19 cellular contexts compared by ENCODE assay signal in the genomic region with DNA sequence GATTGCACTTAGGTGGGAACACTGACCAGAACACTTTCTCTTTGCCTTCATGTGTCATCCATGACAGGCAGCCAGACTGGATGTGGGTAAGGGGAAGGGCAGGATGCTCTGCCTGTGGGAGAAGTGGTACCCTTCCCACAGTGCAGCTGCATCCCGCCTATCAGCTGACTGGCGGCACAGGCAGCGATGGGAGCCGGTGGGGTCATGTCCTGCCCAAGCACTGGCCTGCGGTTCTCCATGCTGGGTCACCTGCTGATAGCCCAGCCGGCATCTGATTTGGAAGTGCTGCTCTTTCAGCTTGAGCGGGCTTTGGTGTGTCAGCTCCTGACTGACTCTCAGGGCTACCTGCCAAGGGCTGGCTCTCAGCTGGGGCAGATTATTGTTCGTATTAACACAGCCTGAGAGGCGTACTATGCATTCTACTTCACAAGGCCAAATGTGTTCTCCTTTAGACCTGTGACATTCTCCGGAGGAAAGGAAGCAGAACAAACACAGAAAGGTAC.
A peak's percentile ranks its signal among the peaks of the same experiment; 100 is the strongest.
DNase-seq lines count a peak whose midpoint lies in the region; ATAC-seq and TF ChIP-seq lines count a peak whose summit lies in the region.
"Had no signal": no experiment of that assay in that cellular context is flagged by ENCODE, and none has a peak within 500 bp of the region (broad histone marks: within the 10 kb centered on the region; RNA-seq: fewer than 3 reads in every experiment).

No MANE protein-coding gene starts in this region.

- no TSS peak for BruUV-seq in PC-9 (replicated peaks; lab: Mats Ljungman, UMichigan)

- no peak for TF ChIP-seq CTCF in PC-9 (conservative IDR thresholded peaks at IDR 0.05)
- no peak for TF ChIP-seq CTCF in heart left ventricle (IDR thresholded peaks at IDR 0.05)
- TF ChIP-seq CTCF in sigmoid colon (IDR thresholded peaks at IDR 0.05): no peak

- POLR2A ChIA-PET in PC-9 (lab: Charles Lee; ENCODE audit: unreplicated experiment): no interaction called here

- no peak for TF ChIP-seq EP300 in sigmoid colon (IDR thresholded peaks at IDR 0.05)

- 39 to 66% (median 54%) methylated on average over 8 to 10 of the region's 10 CpGs for WGBS in heart left ventricle, 4 donors
- WGBS in sigmoid colon, 2 donors: 93 to 94% methylated on average over 10 of the region's 10 CpGs
- 73 to 76% methylated on average over 10 of the region's 10 CpGs for WGBS in GM23248 (ENCODE audit: low coverage in 1 of 2, low lambda C conversion rate in 2 of 2, missing lambda C conversion rate in 2 of 2), 2 experiments

- in situ Hi-C loops in GM23248 (cut with MboI): no loop called here

- H3K36me3 ChIP-seq in PC-9 (ENCODE audit: low read depth) (no peaks in the 10 kb centered on the region), heart left ventricle (peaks cover 3 to 100% (median 60%) of the 10 kb centered on the region in 9 donors), sigmoid colon (peaks cover 51 to 95% (median 56%) of the 10 kb centered on the region in 4 donors), GM23248 (ENCODE audit: low read depth) (no peaks in the 10 kb centered on the region)

- H3K9ac ChIP-seq in GM23248: no peak overlapping the region
- H3K9ac ChIP-seq: KMS-11 had no signal

- H3F3A ChIP-seq in PC-9 (ENCODE audit: insufficient read depth, low read depth): peaks cover 30% of the 10 kb centered on the region
- no peaks in the 10 kb centered on the region for H3F3A ChIP-seq in GM23248 (ENCODE audit: insufficient read depth)

- H2AFZ ChIP-seq in PC-9 (no peak overlapping the region), GM23248 (no peak overlapping the region)

- CTCF ChIA-PET in PC-9 (lab: Charles Lee): no interaction called here

- H3K9me3 ChIP-seq in PC-9 (ENCODE audit: insufficient read depth, low read depth): no peaks in the 10 kb centered on the region
- H3K9me3 ChIP-seq in heart left ventricle: no peaks in the 10 kb centered on the region
- H3K9me3 ChIP-seq in sigmoid colon: no peaks in the 10 kb centered on the region
- H3K9me3 ChIP-seq in GM23248 (ENCODE audit: low read depth): no peaks in the 10 kb centered on the region
- H3K9me3 ChIP-seq: right lobe of liver had no signal

- H3K27ac ChIP-seq in PC-9 (peak overlapping the region; percentile 99), heart left ventricle (peak overlapping the region in 11 of 12 donors; percentile 22 to 98 (median 61)), sigmoid colon (peak overlapping the region; percentile 55 to 98 (median 90)), GM23248 (no peak overlapping the region)
- H3K27ac ChIP-seq: KMS-11, right lobe of liver had no signal

- H3K27me3 ChIP-seq in PC-9 (ENCODE audit: insufficient read depth, low read depth): no peaks in the 10 kb centered on the region
- no peaks in the 10 kb centered on the region for H3K27me3 ChIP-seq in heart left ventricle
- no peaks in the 10 kb centered on the region for H3K27me3 ChIP-seq in sigmoid colon
- no peaks in the 10 kb centered on the region for H3K27me3 ChIP-seq in GM23248 (replicated peaks; ENCODE audit: insufficient read depth)
- H3K27me3 ChIP-seq: right lobe of liver had no signal

- H3K4me3 ChIP-seq in PC-9: no peak overlapping the region
- no peak overlapping the region for H3K4me3 ChIP-seq in heart left ventricle
- H3K4me3 ChIP-seq in sigmoid colon: no peak overlapping the region
- no peak overlapping the region for H3K4me3 ChIP-seq in GM23248
- H3K4me3 ChIP-seq: right lobe of liver had no signal

- H3K4me2 ChIP-seq in PC-9 (peak overlapping the region; percentile 92; the same call in 1 of the 2 replicates), GM23248 (ENCODE audit: unreplicated experiment) (no peak overlapping the region)
- H3K4me2 ChIP-seq: KMS-11 had no signal

- TF ChIP-seq POLR2A in heart left ventricle (IDR thresholded peaks at IDR 0.05) (no peak), sigmoid colon (IDR thresholded peaks at IDR 0.05) (no peak)

- no peaks in the 10 kb centered on the region for H3K79me2 ChIP-seq in PC-9 (ENCODE audit: low read depth)
- no peaks in the 10 kb centered on the region for H3K79me2 ChIP-seq in GM23248 (ENCODE audit: insufficient read depth)

- H3K9me2 ChIP-seq in PC-9 (ENCODE audit: insufficient read depth): no peaks in the 10 kb centered on the region
- no peaks in the 10 kb centered on the region for H3K9me2 ChIP-seq in GM23248 (ENCODE audit: insufficient read depth)

- DNase-seq in DMS79 (lab: John Stamatoyannopoulos, UW): peak; percentile 41
- DNase-seq in PC-9: no peak
- DNase-seq in heart left ventricle: peak; percentile 73 to 87 (median 78)
- DNase-seq in sigmoid colon: peak; percentile 72
- DNase-seq in HuH-7 (ENCODE audit: low spot score): no peak
- DNase-seq in GM23248: no peak
- no peak for DNase-seq in activated CD4-positive, alpha-beta T cell treated with anti-CD3 and anti-CD28 coated beads, Interleukin-2, amount 50 U/mL, for 4 hours
- DNase-seq: activated CD4-positive, alpha-beta T cell treated with anti-CD3 and anti-CD28 coated beads for 1 hour; activated naive CD8-positive, alpha-beta T cell treated with anti-CD3 and anti-CD28 coated beads for 36 hours; H9; kidney glomerular epithelial cell; natural killer cell; NCI-H146; NCI-H526 treated with DMSO at 0.1 percent for 48 hours; right lobe of liver; RPMI8226; stimulated activated CD4-positive, alpha-beta T cell treated with anti-CD3 and anti-CD28 coated beads, Interleukin-4, amount 100 ng/mL, for 24 hours had no signal

- peaks cover 55% of the 10 kb centered on the region for H3K4me1 ChIP-seq in PC-9 (replicated peaks; ENCODE audit: insufficient read depth)
- H3K4me1 ChIP-seq in heart left ventricle: peaks cover 4 to 97% (median 59%) of the 10 kb centered on the region in 12 donors
- peaks cover 0 to 100% (median 78%) of the 10 kb centered on the region in 4 donors for H3K4me1 ChIP-seq in sigmoid colon
- no peaks in the 10 kb centered on the region for H3K4me1 ChIP-seq in GM23248 (ENCODE audit: insufficient read depth)
- H3K4me1 ChIP-seq: right lobe of liver had no signal

- intact Hi-C loops in PC-9 (cut with micrococcal nuclease; ENCODE audit: unreplicated experiment): no loop called here
- intact Hi-C loops in heart left ventricle (cut with DNase I): no loop called here
- intact Hi-C loops in sigmoid colon (cut with DNase I): no loop called here

- H4K20me1 ChIP-seq in PC-9 (ENCODE audit: insufficient read depth) (no peaks in the 10 kb centered on the region), GM23248 (ENCODE audit: insufficient read depth) (no peaks in the 10 kb centered on the region)

- ATAC-seq in heart left ventricle: peak; percentile 61 to 84 (median 68)
- no peak for ATAC-seq in HG02798 (IDR thresholded peaks at IDR 0.05; ENCODE audit: poor library complexity, unreplicated experiment)
- ATAC-seq: natural killer cell had no signal

Comparison
In these comparisons a context has a peak if more than half of its experiments do, and no peak if none do; other contexts are left out.
1. DNase-seq: peak in DMS79 (single experiment), heart left ventricle (5 of 5) and sigmoid colon (single experiment); none in PC-9 (0 of 2), HuH-7 (single experiment), GM23248 (single experiment) and activated CD4-positive, alpha-beta T cell treated with anti-CD3 and anti-CD28 coated beads, Interleukin-2, amount 50 U/mL, for 4 hours (0 of 2).